Comparison of ENCODE assay signal across 8 cellular contexts in the genomic region with DNA sequence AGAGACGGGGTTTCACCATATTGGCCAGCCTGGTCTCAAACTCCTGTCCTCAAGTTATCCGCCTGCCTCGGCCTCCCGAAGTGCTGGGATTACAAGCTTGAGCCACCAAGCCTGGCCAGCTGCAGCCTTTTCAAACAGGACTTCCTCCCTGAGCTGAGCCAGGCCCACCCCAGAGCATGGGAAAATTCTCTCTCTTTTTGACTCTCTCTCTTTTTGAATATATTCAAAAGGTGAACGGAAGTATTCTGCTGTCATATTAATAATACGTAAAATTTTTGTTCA. TPM values are rescaled to one million over a fixed set of nuclear protein-coding genes. Genes with fewer than 3 reads are reported as not detected.
DNase-seq lines count a peak whose midpoint lies in the region; ATAC-seq, FAIRE-seq and TF ChIP-seq lines count a peak whose summit lies in the region.

No MANE protein-coding gene starts in this region.

- WGBS in thymus: 24% methylated on average over 6 of the region's 6 CpGs

- intact Hi-C loops in left lung (cut with DNase I): no loop called here

- TF ChIP-seq CTCF in left lung (IDR thresholded peaks at IDR 0.05): no peak

- TF ChIP-seq POLR2A in GM12892 (IDR thresholded peaks at IDR 0.05; ENCODE audit: low read depth, low read length): no peak

- no peaks in the 10 kb centered on the region for H3K27me3 ChIP-seq in adipocyte (replicated peaks; ENCODE audit: control insufficient read depth, insufficient read depth, low read length)
- H3K27me3 ChIP-seq in left lung: no peaks in the 10 kb centered on the region
- H3K27me3 ChIP-seq in thymus (ENCODE audit: control insufficient read depth, insufficient read depth): no peaks in the 10 kb centered on the region

- H3K4me1 ChIP-seq in adipocyte (ENCODE audit: control insufficient read depth, insufficient read depth, low read length) (no peaks in the 10 kb centered on the region), left lung (peaks cover 3 to 26% of the 10 kb centered on the region in 2 donors), thymus (ENCODE audit: control insufficient read depth, insufficient read depth, low read length) (no peaks in the 10 kb centered on the region)

- H3K4me3 ChIP-seq in adipocyte (ENCODE audit: low read length): peak overlapping the region; percentile 91
- H3K4me3 ChIP-seq in left lung: peak overlapping the region; percentile 62 to 70
- H3K4me3 ChIP-seq in thymus (ENCODE audit: low read length): peak overlapping the region; percentile 60

- H3K9me3 ChIP-seq in adipocyte (ENCODE audit: control insufficient read depth, low read length) (peaks cover 64% of the 10 kb centered on the region), left lung (peaks cover 0 to 80% of the 10 kb centered on the region in 2 donors), thymus (ENCODE audit: control insufficient read depth) (peaks cover 4% of the 10 kb centered on the region)

- FAIRE-seq in GM12892 (lab: Jason Lieb, UNC): no peak

- peak overlapping the region; percentile 96 to 97 for H3K27ac ChIP-seq in left lung
- H3K27ac ChIP-seq in thymus (ENCODE audit: low read depth): peak overlapping the region; percentile 78

- peaks cover 10% of the 10 kb centered on the region for H3K36me3 ChIP-seq in adipocyte (ENCODE audit: control insufficient read depth, insufficient read depth, low read length, severe bottlenecking)
- peaks cover 0 to 21% of the 10 kb centered on the region in 2 donors for H3K36me3 ChIP-seq in left lung
- peaks cover 6% of the 10 kb centered on the region for H3K36me3 ChIP-seq in thymus (ENCODE audit: control insufficient read depth, insufficient read depth)

- no peak overlapping the region for H3K9ac ChIP-seq in adipocyte (ENCODE audit: low read length)

- DNase-seq in activated T-cell treated with anti-CD3 and anti-CD28 coated beads for 1 hour (ENCODE audit: low read depth) (peak; percentile 5), adipocyte (ENCODE audit: low read depth) (peak; percentile 5), left lung (no peak), GM12892 (ENCODE audit: insufficient read length) (no peak), KG1 (lab: John Stamatoyannopoulos, UW) (no peak)
- DNase-seq in activated T-cell treated with anti-CD3 and anti-CD28 coated beads, Interleukin-2, amount 50 U/mL, for 1 hour: no peak
- DNase-seq in activated CD4-positive, CD25-positive, alpha-beta regulatory T cell treated with anti-CD3 and anti-CD28 coated beads, Interleukin-2, amount 50 U/mL, for 72 hours: no peak

- ATAC-seq in left lung: peak; percentile 3

RNA-seq across cellular contexts. Expression of a gene that starts 0.5 kb away (rescaled TPM):
- 10 to 100 TPM; 16.8 to 18.6 TPM for total RNA-seq in left lung
- 14.4 TPM for polyA plus RNA-seq in thymus
- polyA plus RNA-seq in GM12892 (2012; ENCODE audit: missing spikeins): 9.8 TPM

RNA-seq across cellular contexts. Expression of a gene that starts 43.6 kb away (rescaled TPM):
- total RNA-seq in left lung: 10 to 100 TPM in 1 of 2 donors, 1 to 10 TPM in 1; 9.1 to 11.4 TPM
- polyA plus RNA-seq in thymus: 9.3 TPM
- polyA plus RNA-seq in GM12892 (2012; ENCODE audit: missing spikeins): 3.5 TPM

Comparison
In these comparisons a context has a peak if more than half of its experiments do, and no peak if none do; other contexts are left out.
1. DNase-seq: peak in activated T-cell treated with anti-CD3 and anti-CD28 coated beads for 1 hour (single experiment) and adipocyte (single experiment); none in activated T-cell treated with anti-CD3 and anti-CD28 coated beads, Interleukin-2, amount 50 U/mL, for 1 hour (single experiment), left lung (0 of 2), GM12892 (single experiment), activated CD4-positive, CD25-positive, alpha-beta regulatory T cell treated with anti-CD3 and anti-CD28 coated beads, Interleukin-2, amount 50 U/mL, for 72 hours (single experiment) and KG1 (single experiment).
2. Peak in every context shown above with its lines, with median percentiles within 50 percentile points of each other: H3K4me3 ChIP-seq.